Comparison of ENCODE assay signal across 8 cellular contexts in the genomic region with DNA sequence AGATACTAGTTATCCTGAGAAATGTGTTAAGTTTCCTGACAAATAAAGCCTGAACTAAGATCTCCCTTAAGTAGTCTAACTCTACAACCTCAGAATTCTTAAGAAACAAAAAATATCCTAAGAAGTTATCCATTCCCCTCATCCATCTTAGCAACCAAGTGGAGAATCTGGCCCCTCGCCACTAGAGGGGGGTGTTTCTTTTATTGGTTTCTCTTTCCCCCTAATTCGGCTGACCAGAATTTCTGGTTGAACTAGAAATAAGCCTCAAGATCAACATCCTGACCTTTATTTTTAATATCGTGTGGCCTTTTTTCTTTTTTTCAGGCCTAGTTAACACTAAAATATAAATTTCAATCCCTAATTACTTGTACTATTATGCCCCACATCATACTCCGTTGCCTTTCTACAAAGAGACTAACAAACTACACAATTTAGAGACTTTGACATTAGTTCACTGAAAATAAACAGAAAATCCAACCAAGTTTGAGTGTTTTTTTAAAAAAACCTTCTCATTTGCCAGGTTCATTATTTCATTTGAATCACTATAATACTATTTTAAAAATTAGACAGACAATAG. TPM values are rescaled to one million over a fixed set of nuclear protein-coding genes. Genes with fewer than 3 reads are reported as not detected.
DNase-seq lines count a peak whose midpoint lies in the region; ATAC-seq, FAIRE-seq and TF ChIP-seq lines count a peak whose summit lies in the region.

No MANE protein-coding gene starts in this region.

- H3K4me3 ChIP-seq in OCI-LY1 (ENCODE audit: low read depth, low read length, poor library complexity, severe bottlenecking) (no peak overlapping the region), parathyroid adenoma (ENCODE audit: low read depth, low read length) (no peak overlapping the region)

- H4K20me1 ChIP-seq in OCI-LY1 (ENCODE audit: insufficient read depth, low read length), result no peaks in the 10 kb centered on the region

- peak; percentile 72 for FAIRE-seq in frontal cortex (lab: Jason Lieb, UNC)

- H3K36me3 ChIP-seq in OCI-LY1 (ENCODE audit: insufficient read depth, low read length) (no peaks in the 10 kb centered on the region), parathyroid adenoma (ENCODE audit: control insufficient read depth, insufficient read depth, low read length) (no peaks in the 10 kb centered on the region)

- TF ChIP-seq CTCF in GM12872 (IDR thresholded peaks at IDR 0.05; ENCODE audit: insufficient read depth, low read depth, low read length) (peak; percentile 73), OCI-LY1 (IDR thresholded peaks at IDR 0.05; ENCODE audit: low read length) (peak; percentile 87), parathyroid adenoma (IDR thresholded peaks at IDR 0.05) (peak; percentile 71)

- H3K9ac ChIP-seq in OCI-LY1 (ENCODE audit: low read length) (no peak overlapping the region), parathyroid adenoma (no peak overlapping the region)

- H3K4me1 ChIP-seq in OCI-LY1 (ENCODE audit: insufficient read depth, low read length, severe bottlenecking) (no peaks in the 10 kb centered on the region), parathyroid adenoma (no peaks in the 10 kb centered on the region)

- peaks cover 26% of the 10 kb centered on the region for H3K27me3 Mint-ChIP-seq in activated T-helper 1 cell treated with anti-CD3 and anti-CD28 coated beads, Interleukin-12 subunit alpha, Interleukin-12 subunit beta, Interleukin-2, Interleukin-4 antibody, amounts not matched to agents 30 ng/mL and 10 ng/mL and 1 ng/mL, durations not matched to agents 14 hours and 24 hours and 36 hours (ENCODE audit: insufficient read depth)

- H3K9me3 Mint-ChIP-seq in activated T-helper 1 cell treated with anti-CD3 and anti-CD28 coated beads, Interleukin-12 subunit alpha, Interleukin-12 subunit beta, Interleukin-2, Interleukin-4 antibody, amounts not matched to agents 30 ng/mL and 10 ng/mL and 1 ng/mL, durations not matched to agents 14 hours and 24 hours and 36 hours, result no peaks in the 10 kb centered on the region

- no peak overlapping the region for H3K27ac Mint-ChIP-seq in activated T-helper 1 cell treated with anti-CD3 and anti-CD28 coated beads, Interleukin-12 subunit alpha, Interleukin-12 subunit beta, Interleukin-2, Interleukin-4 antibody, amounts not matched to agents 30 ng/mL and 10 ng/mL and 1 ng/mL, durations not matched to agents 14 hours and 24 hours and 36 hours

- no peaks in the 10 kb centered on the region for H3K27me3 ChIP-seq in OCI-LY1 (ENCODE audit: insufficient read depth, low read length)
- H3K27me3 ChIP-seq in parathyroid adenoma (ENCODE audit: control insufficient read depth, insufficient read depth, low read length), result no peaks in the 10 kb centered on the region

- H3K4me2 ChIP-seq in OCI-LY1 (ENCODE audit: low read length) (no peak overlapping the region), parathyroid adenoma (ENCODE audit: low read length) (peak overlapping the region; percentile 37)

- intact Hi-C loops in activated T-helper 1 cell treated with anti-CD3 and anti-CD28 coated beads, Interleukin-12 subunit alpha, Interleukin-12 subunit beta, Interleukin-2, Interleukin-4 antibody, amounts not matched to agents 30 ng/mL and 10 ng/mL and 1 ng/mL, durations not matched to agents 14 hours and 24 hours and 36 hours (cut with micrococcal nuclease), result loop anchor here (1.0 to 5.0 kb wide), 3 partner anchors 204 to 515 kb away; no protein-coding TSS in a partner anchor

- ATAC-seq in HG03457 (IDR thresholded peaks at IDR 0.05; ENCODE audit: unreplicated experiment), result no peak

- H3K4me1 Mint-ChIP-seq in activated T-helper 1 cell treated with anti-CD3 and anti-CD28 coated beads, Interleukin-12 subunit alpha, Interleukin-12 subunit beta, Interleukin-2, Interleukin-4 antibody, amounts not matched to agents 30 ng/mL and 10 ng/mL and 1 ng/mL, durations not matched to agents 14 hours and 24 hours and 36 hours (ENCODE audit: low read depth), result peaks cover 37% of the 10 kb centered on the region

- H3K79me2 ChIP-seq in OCI-LY1 (ENCODE audit: insufficient read depth, low read length) (no peaks in the 10 kb centered on the region), parathyroid adenoma (peaks cover 3% of the 10 kb centered on the region)

- H3K4me3 Mint-ChIP-seq in activated T-helper 1 cell treated with anti-CD3 and anti-CD28 coated beads, Interleukin-12 subunit alpha, Interleukin-12 subunit beta, Interleukin-2, Interleukin-4 antibody, amounts not matched to agents 30 ng/mL and 10 ng/mL and 1 ng/mL, durations not matched to agents 14 hours and 24 hours and 36 hours, result no peak overlapping the region

- H2AFZ ChIP-seq in OCI-LY1 (ENCODE audit: low read length), result no peak overlapping the region
- H2AFZ ChIP-seq in parathyroid adenoma, result no peak overlapping the region

- H3K9me3 ChIP-seq in OCI-LY1 (ENCODE audit: low read length) (no peaks in the 10 kb centered on the region), parathyroid adenoma (ENCODE audit: control insufficient read depth, low read length) (no peaks in the 10 kb centered on the region)

- no peaks in the 10 kb centered on the region; the same call in 1 of the 2 replicates for H3F3A ChIP-seq in OCI-LY1 (ENCODE audit: insufficient read depth, low read length)

- no peaks in the 10 kb centered on the region for H3K36me3 Mint-ChIP-seq in activated T-helper 1 cell treated with anti-CD3 and anti-CD28 coated beads, Interleukin-12 subunit alpha, Interleukin-12 subunit beta, Interleukin-2, Interleukin-4 antibody, amounts not matched to agents 30 ng/mL and 10 ng/mL and 1 ng/mL, durations not matched to agents 14 hours and 24 hours and 36 hours (ENCODE audit: low read depth)

- no peaks in the 10 kb centered on the region for H3K9me2 ChIP-seq in OCI-LY1 (ENCODE audit: low read depth, low read length)

- H3K27ac ChIP-seq in OCI-LY1 (ENCODE audit: low read depth, low read length, poor library complexity, severe bottlenecking), result no peak overlapping the region
- no peak overlapping the region for H3K27ac ChIP-seq in parathyroid adenoma

- DNase-seq in A172 (ENCODE audit: low spot score), result peak; percentile 69
- peak; percentile 60 for DNase-seq in HPDE6-E6E7 (ENCODE audit: extremely low spot score)
- DNase-seq in activated T-helper 1 cell treated with anti-CD3 and anti-CD28 coated beads, Interleukin-12 subunit alpha, Interleukin-12 subunit beta, Interleukin-2, Interleukin-4 antibody, amounts not matched to agents 30 ng/mL and 10 ng/mL and 1 ng/mL, durations not matched to agents 14 hours and 24 hours and 36 hours (ENCODE audit: low spot score), result peak; percentile 43
- DNase-seq in frontal cortex (ENCODE audit: low spot score in 2 of 2), result peak; percentile 36 to 54

RNA-seq across cellular contexts. Expression of a gene that starts 14.3 kb away (rescaled TPM):
- total RNA-seq in A172 (2014; rRNA removed; shearing (Covaris generic)), result 0.02 TPM in 1 of 2 replicates, not detected in the other
- 68.6 and 69.5 TPM in 2 replicates for total RNA-seq in activated T-helper 1 cell treated with anti-CD3 and anti-CD28 coated beads, Interleukin-12 subunit alpha, Interleukin-12 subunit beta, Interleukin-2, Interleukin-4 antibody, amounts not matched to agents 30 ng/mL and 10 ng/mL and 1 ng/mL, durations not matched to agents 14 hours and 24 hours and 36 hours
- 3.7 TPM for total RNA-seq in frontal cortex

Comparison
In these comparisons a context has a peak if more than half of its experiments do, and no peak if none do; other contexts are left out.
1. RNA of a gene that starts 14.3 kb away (total RNA-seq): 68.6 to 69.5 TPM in activated T-helper 1 cell treated with anti-CD3 and anti-CD28 coated beads, Interleukin-12 subunit alpha, Interleukin-12 subunit beta, Interleukin-2, Interleukin-4 antibody, amounts not matched to agents 30 ng/mL and 10 ng/mL and 1 ng/mL, durations not matched to agents 14 hours and 24 hours and 36 hours; 3.7 TPM in frontal cortex (single experiment) and 0.02 TPM in A172; every median in the first group is over 10 times any median in the second.
2. Peak in every context shown above with its lines, with median percentiles within 50 percentile points of each other: DNase-seq and CTCF ChIP-seq.